Comparison of ENCODE assay signal across 20 cellular contexts in the genomic region with DNA sequence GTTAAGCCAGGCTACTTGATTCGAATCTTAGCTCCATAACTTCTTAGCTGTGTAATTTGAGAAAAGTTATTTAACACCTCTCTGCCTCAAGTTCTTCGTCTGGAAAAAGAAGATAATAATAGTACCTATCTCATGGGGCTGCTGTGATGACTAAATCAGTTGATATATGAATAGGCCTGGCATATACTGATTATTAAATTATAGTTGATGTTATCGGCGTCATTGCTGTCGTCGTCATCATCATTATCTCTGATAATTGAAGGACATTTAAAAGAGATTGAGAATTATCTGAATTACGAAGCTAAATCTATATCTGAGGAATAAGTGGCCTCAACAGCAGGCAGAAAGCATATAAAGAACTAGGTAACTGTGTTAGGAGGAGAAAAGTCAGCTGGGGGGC.
A peak's percentile ranks its signal among the peaks of the same experiment; 100 is the strongest.
DNase-seq lines count a peak whose midpoint lies in the region; ATAC-seq and TF ChIP-seq lines count a peak whose summit lies in the region.
"Had no signal": no experiment of that assay in that cellular context is flagged by ENCODE, and none has a peak within 500 bp of the region (broad histone marks: within the 10 kb centered on the region; RNA-seq: fewer than 3 reads in every experiment).

No MANE protein-coding gene starts in this region.

- H3K4me3 Mint-ChIP-seq in GM23338, result no peak overlapping the region
- H3K4me3 Mint-ChIP-seq: CD4-positive, alpha-beta T cell; HFFc6 had no signal

- H3K27ac ChIP-seq in GM23338 (ENCODE audit: low read depth), result no peak overlapping the region
- H3K27ac ChIP-seq in OCI-LY7 (ENCODE audit: low read depth, low read length, poor library complexity, severe bottlenecking), result peak overlapping the region; percentile 99
- peak overlapping the region; percentile 80 to 90 (median 86) for H3K27ac ChIP-seq in gastrocnemius medialis

- TF ChIP-seq POLR2A in gastrocnemius medialis (IDR thresholded peaks at IDR 0.05), result no peak

- CTCF ChIA-PET in OCI-LY7 (lab: Charles Lee; ENCODE audit: unreplicated experiment), result no interaction called here

- H3K27me3 ChIP-seq in GM23338 (ENCODE audit: insufficient read depth) (no peaks in the 10 kb centered on the region), gastrocnemius medialis (no peaks in the 10 kb centered on the region)
- H3K27me3 ChIP-seq: BE2C had no signal

- no peak for DNase-seq in GM23338 (ENCODE audit: low spot score)
- no peak for DNase-seq in OCI-LY7 (ENCODE audit: low spot score)
- peak; percentile 51 for DNase-seq in myocyte (ENCODE audit: low read depth)
- no peak for DNase-seq in gastrocnemius medialis
- DNase-seq in DMS 273 treated with DMSO at 0.1 percent for 48 hours (lab: John Stamatoyannopoulos, UW), result no peak
- DNase-seq: ACHN; C1 segment of cervical spinal cord; Caco-2; CD4-positive, alpha-beta T cell; DMS153; DMS79; GOT3; H7; HFFc6; KG1 had no signal

- POLR2A ChIA-PET in OCI-LY7 (lab: Charles Lee), result interaction anchor here (0.6 to 2.1 kb wide), 7 partner anchors 10 to 40 kb away, joined by 3 to 8 read pairs (median 5); no protein-coding TSS in a partner anchor

- H3K79me2 ChIP-seq in GM23338 (replicated peaks; ENCODE audit: insufficient read depth), result peaks cover 86% of the 10 kb centered on the region
- peaks cover 92% of the 10 kb centered on the region for H3K79me2 ChIP-seq in OCI-LY7 (ENCODE audit: insufficient read depth, low read depth, low read length)

- no peaks in the 10 kb centered on the region for H3K36me3 Mint-ChIP-seq in GM23338 (ENCODE audit: low read depth)

- H2AFZ ChIP-seq in GM23338, result no peak overlapping the region
- H2AFZ ChIP-seq in OCI-LY7 (ENCODE audit: low read length), result no peak overlapping the region

- H4K20me1 ChIP-seq in GM23338 (replicated peaks; ENCODE audit: insufficient read depth), result peaks cover 12% of the 10 kb centered on the region
- H4K20me1 ChIP-seq in OCI-LY7 (ENCODE audit: insufficient read depth, low read length), result no peaks in the 10 kb centered on the region

- TF ChIP-seq CTCF in GM23338 (conservative IDR thresholded peaks at IDR 0.05; ENCODE audit: low read depth in 2 of 2), result no peak
- TF ChIP-seq CTCF in OCI-LY7 (conservative IDR thresholded peaks at IDR 0.05; ENCODE audit: low read length), result no peak
- no peak for TF ChIP-seq CTCF in gastrocnemius medialis (IDR thresholded peaks at IDR 0.05 in 4 of 5, conservative IDR thresholded peaks at IDR 0.05 in 1 of 5)

- no peak overlapping the region for H3K27ac Mint-ChIP-seq in GM23338
- H3K27ac Mint-ChIP-seq: CD4-positive, alpha-beta T cell; HFFc6 had no signal

- intact Hi-C loops in OCI-LY7 (cut with micrococcal nuclease; ENCODE audit: unreplicated experiment) (loop anchor here (10.0 kb wide), 1 partner anchor 152 kb away; no protein-coding TSS in a partner anchor), gastrocnemius medialis (cut with DNase I; ENCODE audit: low total_unique reads) (no loop called here)

- H3K4me2 ChIP-seq in GM23338, result 0 out of 2 replicates have a peak overlapping the region, but pooled peaks have one; percentile 28
- H3K4me2 ChIP-seq in OCI-LY7 (ENCODE audit: low read length), result peak overlapping the region; percentile 75

- no peaks in the 10 kb centered on the region for H3K9me3 ChIP-seq in OCI-LY7 (ENCODE audit: low read length)
- H3K9me3 ChIP-seq in gastrocnemius medialis, result no peaks in the 10 kb centered on the region
- H3K9me3 ChIP-seq: BE2C, Caco-2 had no signal

- H3K36me3 ChIP-seq in GM23338 (ENCODE audit: insufficient read depth) (no peaks in the 10 kb centered on the region), OCI-LY7 (ENCODE audit: insufficient read depth, low read length) (peaks cover 8% of the 10 kb centered on the region), gastrocnemius medialis (no peaks in the 10 kb centered on the region)
- H3K36me3 ChIP-seq: BE2C had no signal

- no peaks in the 10 kb centered on the region for H3F3A ChIP-seq in GM23338 (replicated peaks; ENCODE audit: low read depth)

- H3K4me3 ChIP-seq in GM23338 (no peak overlapping the region), OCI-LY7 (ENCODE audit: low read depth, low read length, poor library complexity, severe bottlenecking) (no peak overlapping the region), gastrocnemius medialis (peak overlapping the region in 2 of 4 donors; percentile 4 to 11)
- H3K4me3 ChIP-seq: GM12878 had no signal

- H3K9me2 ChIP-seq in GM23338 (ENCODE audit: insufficient read depth) (no peaks in the 10 kb centered on the region), OCI-LY7 (ENCODE audit: insufficient read depth, low read length) (no peaks in the 10 kb centered on the region)

- peaks cover 57% of the 10 kb centered on the region for H3K4me1 Mint-ChIP-seq in GM23338

- no peaks in the 10 kb centered on the region for H3K9me3 Mint-ChIP-seq in GM23338
- H3K9me3 Mint-ChIP-seq: CD4-positive, alpha-beta T cell; HFFc6 had no signal

- H3K4me1 ChIP-seq in GM23338 (ENCODE audit: insufficient read depth) (peaks cover 40% of the 10 kb centered on the region), OCI-LY7 (ENCODE audit: insufficient read depth, low read length, poor library complexity, severe bottlenecking) (peaks cover 100% of the 10 kb centered on the region), gastrocnemius medialis (peaks cover 77 to 85% of the 10 kb centered on the region in 2 donors)

- ATAC-seq in GM23338, result no peak
- ATAC-seq in gastrocnemius medialis, result peak; percentile 81 to 88
- no peak for ATAC-seq in GM19455 (IDR thresholded peaks at IDR 0.05; ENCODE audit: unreplicated experiment)
- ATAC-seq in HG03135 (IDR thresholded peaks at IDR 0.05; ENCODE audit: unreplicated experiment), result no peak
- ATAC-seq: GM12878, HCT116 had no signal

- in situ Hi-C loops in gastrocnemius medialis (cut with MboI; ENCODE audit: low sequenced_read_pairs in 4 of 4), result no loop called here

- BruUV-seq in OCI-LY7 (replicated peaks; lab: Mats Ljungman, UMichigan), result no TSS peak

- H3K27me3 Mint-ChIP-seq in GM23338 (ENCODE audit: insufficient read depth, low read depth, poor library complexity), result no peaks in the 10 kb centered on the region
- H3K27me3 Mint-ChIP-seq: CD4-positive, alpha-beta T cell had no signal

TF ChIP-seq in GM23338, 12 proteins besides CTCF, POLR2A, EP300 and RAD21:
- TF ChIP-seq EZH2 (IDR thresholded peaks at IDR 0.05; ENCODE audit: low read depth, unreplicated experiment) (no peak), JUNB (IDR thresholded peaks at IDR 0.05; ENCODE audit: unreplicated experiment) (no peak)
- TF ChIP-seq, protein P1, sequence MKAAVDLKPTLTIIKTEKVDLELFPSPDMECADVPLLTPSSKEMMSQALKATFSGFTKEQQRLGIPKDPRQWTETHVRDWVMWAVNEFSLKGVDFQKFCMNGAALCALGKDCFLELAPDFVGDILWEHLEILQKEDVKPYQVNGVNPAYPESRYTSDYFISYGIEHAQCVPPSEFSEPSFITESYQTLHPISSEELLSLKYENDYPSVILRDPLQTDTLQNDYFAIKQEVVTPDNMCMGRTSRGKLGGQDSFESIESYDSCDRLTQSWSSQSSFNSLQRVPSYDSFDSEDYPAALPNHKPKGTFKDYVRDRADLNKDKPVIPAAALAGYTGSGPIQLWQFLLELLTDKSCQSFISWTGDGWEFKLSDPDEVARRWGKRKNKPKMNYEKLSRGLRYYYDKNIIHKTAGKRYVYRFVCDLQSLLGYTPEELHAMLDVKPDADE (IDR thresholded peaks at IDR 0.05), result no peak

Comparison
In these comparisons a context has a peak if more than half of its experiments do, and no peak if none do; other contexts are left out.
1. ATAC-seq: peak in gastrocnemius medialis (2 of 2); none in GM23338 (single experiment), GM19455 (single experiment) and HG03135 (single experiment).